Comparison of ENCODE assay signal across 9 cellular contexts in genomic region chr6:6004147-6004995, GRCh38. TPM values are rescaled to one million over a fixed set of nuclear protein-coding genes. Genes with fewer than 3 reads are reported as not detected.
A peak's percentile ranks its signal among the peaks of the same experiment; 100 is the strongest.
DNase-seq lines count a peak whose midpoint lies in the region; ATAC-seq and TF ChIP-seq lines count a peak whose summit lies in the region.
"Had no signal": no experiment of that assay in that cellular context is flagged by ENCODE, and none has a peak within 500 bp of the region (broad histone marks: within the 10 kb centered on the region; RNA-seq: fewer than 3 reads in every experiment).

No MANE protein-coding gene starts in this region.

- H3K27me3 ChIP-seq in CD8-positive, alpha-beta T cell (ENCODE audit: insufficient read depth, low read length): peaks cover 89% of the 10 kb centered on the region
- peaks cover 92% of the 10 kb centered on the region for H3K27me3 ChIP-seq in IMR-90 (ENCODE audit: control insufficient read depth, insufficient read depth, low read length)
- peaks cover 100% of the 10 kb centered on the region for H3K27me3 ChIP-seq in neural progenitor cell

- H3K27me3 Mint-ChIP-seq in CD8-positive, alpha-beta T cell (ENCODE audit: low read depth): peaks cover 80% of the 10 kb centered on the region
- H3K27me3 Mint-ChIP-seq in dendritic cell treated with granulocyte-macrophage colony-stimulating factor and Interleukin-4, amounts not matched to agents 40 ng/mL and 50 ng/mL, for 4 days: peaks cover 98% of the 10 kb centered on the region
- peaks cover 76% of the 10 kb centered on the region for H3K27me3 Mint-ChIP-seq in neural progenitor cell (ENCODE audit: insufficient read depth, low read depth)

- H2AK5ac ChIP-seq in IMR-90 (ENCODE audit: low read depth, low read length): no peak overlapping the region

- peaks cover 58% of the 10 kb centered on the region for H3F3A ChIP-seq in neural progenitor cell (ENCODE audit: low read depth)

- no TSS peak for BruUV-seq in IMR-90 (replicated peaks; lab: Mats Ljungman, UMichigan)

- H3K23ac ChIP-seq in IMR-90 (ENCODE audit: low read depth, low read length): no peak overlapping the region

- POLR2A ChIA-PET in CD8-positive, alpha-beta T cell (lab: Charles Lee): no interaction called here
- POLR2A ChIA-PET in IMR-90 (lab: Charles Lee; ENCODE audit: unreplicated experiment): no interaction called here
- POLR2A ChIA-PET in GM10248 (lab: Yijun Ruan, JAX): no interaction called here

- H2BK120ac ChIP-seq in IMR-90 (ENCODE audit: low read depth, low read length): no peak overlapping the region

- H3K79me2 ChIP-seq in neural progenitor cell (ENCODE audit: low read depth): no peaks in the 10 kb centered on the region

- dilution Hi-C loops in IMR-90 (cut with HindIII; ENCODE audit: low sequenced_read_pairs, unreplicated experiment): no loop called here

- no peaks in the 10 kb centered on the region for H3K9me3 Mint-ChIP-seq in CD8-positive, alpha-beta T cell
- peaks cover 10% of the 10 kb centered on the region for H3K9me3 Mint-ChIP-seq in dendritic cell treated with granulocyte-macrophage colony-stimulating factor and Interleukin-4, amounts not matched to agents 40 ng/mL and 50 ng/mL, for 4 days
- peaks cover 5% of the 10 kb centered on the region for H3K9me3 Mint-ChIP-seq in neural progenitor cell

- H3K9ac ChIP-seq in IMR-90 (ENCODE audit: low read depth, low read length) (no peak overlapping the region), neural progenitor cell (no peak overlapping the region)

- no peak overlapping the region for H4K5ac ChIP-seq in IMR-90 (ENCODE audit: low read depth, low read length)

- no peak overlapping the region for H2BK5ac ChIP-seq in IMR-90 (ENCODE audit: low read depth, low read length, poor library complexity, severe bottlenecking)

- H3K79me1 ChIP-seq in IMR-90 (ENCODE audit: low read depth in 1 of 2, low read length in 2 of 2): no peaks in the 10 kb centered on the region

- H3K27ac ChIP-seq in CD8-positive, alpha-beta T cell (ENCODE audit: low read depth, low read length): no peak overlapping the region
- H3K27ac ChIP-seq in IMR-90 (ENCODE audit: insufficient read depth, low read length) (no peak overlapping the region), neural progenitor cell (no peak overlapping the region)

- H3K27ac Mint-ChIP-seq in CD8-positive, alpha-beta T cell: no peak overlapping the region
- H3K27ac Mint-ChIP-seq in dendritic cell treated with granulocyte-macrophage colony-stimulating factor and Interleukin-4, amounts not matched to agents 40 ng/mL and 50 ng/mL, for 4 days: peak overlapping the region; percentile 11
- H3K27ac Mint-ChIP-seq in neural progenitor cell: no peak overlapping the region

- DNase-seq in CD8-positive, alpha-beta T cell: no peak
- DNase-seq in IMR-90 (no peak), neural progenitor cell (ENCODE audit: low spot score) (peak; percentile 67), GM10248 (ENCODE audit: extremely low spot score) (no peak), T-helper 9 cell (no peak)
- DNase-seq: stimulated activated CD4-positive, alpha-beta T cell treated with anti-CD3 and anti-CD28 coated beads, Interleukin-2, amount 100 ng/mL, for 48 hours had no signal

- H3K4me2 ChIP-seq in IMR-90 (ENCODE audit: low read depth, low read length) (peak overlapping the region; percentile 5; the same call in 1 of the 2 replicates), neural progenitor cell (peak overlapping the region; percentile 95)

- peak overlapping the region; percentile 74 for H3K4me3 Mint-ChIP-seq in CD8-positive, alpha-beta T cell
- H3K4me3 Mint-ChIP-seq in dendritic cell treated with granulocyte-macrophage colony-stimulating factor and Interleukin-4, amounts not matched to agents 40 ng/mL and 50 ng/mL, for 4 days: peak overlapping the region; percentile 80
- peak overlapping the region; percentile 86 for H3K4me3 Mint-ChIP-seq in neural progenitor cell

- no peak overlapping the region for H3K14ac ChIP-seq in IMR-90 (replicated peaks; ENCODE audit: low read depth, low read length)

- H4K8ac ChIP-seq in IMR-90 (ENCODE audit: low read depth in 2 of 2, low read length in 2 of 2): no peak overlapping the region

- TF ChIP-seq POLR2A in IMR-90 (IDR thresholded peaks at IDR 0.05; ENCODE audit: low read depth, low read length): no peak

- WGBS in IMR-90 (ENCODE audit: extremely low coverage in 2 of 2, insufficient read length in 1 of 2), 2 experiments: 3% methylated on average over 11 of the region's 49 CpGs; no CpG with 5 or more reads in 1 of the 2 experiments

- no peak overlapping the region for H3K56ac ChIP-seq in IMR-90 (ENCODE audit: extremely low read depth, insufficient read depth, low read length)

- intact Hi-C loops in CD8-positive, alpha-beta T cell (cut with DNase I, micrococcal nuclease): loop anchor here (10.0 kb wide), 3 partner anchors 340 to 1230 kb away; partner anchors contain the start of gene CDYL (in 1 of the 2)
- intact Hi-C loops in IMR-90 (cut with micrococcal nuclease): no loop called here
- intact Hi-C loops in dendritic cell treated with granulocyte-macrophage colony-stimulating factor and Interleukin-4, amounts not matched to agents 40 ng/mL and 50 ng/mL, for 4 days (cut with micrococcal nuclease): loop anchor here (10.0 kb wide), 1 partner anchor 530 kb away; no protein-coding TSS in a partner anchor

- H3K18ac ChIP-seq in IMR-90 (ENCODE audit: low read depth, low read length): no peak overlapping the region

- ATAC-seq in CD8-positive, alpha-beta T cell: no peak
- no peak for ATAC-seq in IMR-90 (ENCODE audit: low read depth)
- ATAC-seq in HG02642 (IDR thresholded peaks at IDR 0.05; ENCODE audit: poor library complexity, unreplicated experiment): no peak
- ATAC-seq in HG02571 (IDR thresholded peaks at IDR 0.05; ENCODE audit: unreplicated experiment): no peak

- H2AFZ ChIP-seq in IMR-90 (replicated peaks; ENCODE audit: low read length, poor library complexity): peak overlapping the region; percentile 49
- peak overlapping the region; percentile 85 for H2AFZ ChIP-seq in neural progenitor cell (replicated peaks)

- no peaks in the 10 kb centered on the region for H3K9me3 ChIP-seq in CD8-positive, alpha-beta T cell (ENCODE audit: low read length)
- H3K9me3 ChIP-seq in IMR-90 (ENCODE audit: control insufficient read depth, insufficient read depth, low read length) (peaks cover 21% of the 10 kb centered on the region), neural progenitor cell (ENCODE audit: low read depth) (no peaks in the 10 kb centered on the region)

- TF ChIP-seq CTCF in CD8-positive, alpha-beta T cell (IDR thresholded peaks at IDR 0.05): no peak
- TF ChIP-seq CTCF in IMR-90 (conservative IDR thresholded peaks at IDR 0.05; ENCODE audit: low read depth, low read length) (no peak), neural progenitor cell (IDR thresholded peaks at IDR 0.05) (no peak), GM10248 (IDR thresholded peaks at IDR 0.05; ENCODE audit: control extremely low read depth, extremely low read depth, low read depth, missing control alignments) (no peak)

- H3K36me3 Mint-ChIP-seq in CD8-positive, alpha-beta T cell: no peaks in the 10 kb centered on the region
- peaks cover 7% of the 10 kb centered on the region for H3K36me3 Mint-ChIP-seq in dendritic cell treated with granulocyte-macrophage colony-stimulating factor and Interleukin-4, amounts not matched to agents 40 ng/mL and 50 ng/mL, for 4 days (ENCODE audit: low read depth)
- H3K36me3 Mint-ChIP-seq in neural progenitor cell: no peaks in the 10 kb centered on the region

- H3K4me1 Mint-ChIP-seq in CD8-positive, alpha-beta T cell (ENCODE audit: low read depth): peaks cover 66% of the 10 kb centered on the region
- peaks cover 81% of the 10 kb centered on the region for H3K4me1 Mint-ChIP-seq in dendritic cell treated with granulocyte-macrophage colony-stimulating factor and Interleukin-4, amounts not matched to agents 40 ng/mL and 50 ng/mL, for 4 days (ENCODE audit: low read depth)
- H3K4me1 Mint-ChIP-seq in neural progenitor cell: peaks cover 48% of the 10 kb centered on the region

- CTCF ChIA-PET in CD8-positive, alpha-beta T cell (lab: Charles Lee): interaction anchor here (1.5 kb wide), 1 partner anchor 10 kb away, joined by 3 read pairs; no protein-coding TSS in a partner anchor
- CTCF ChIA-PET in IMR-90 (lab: Yijun Ruan, JAX) (no interaction called here), GM10248 (lab: Yijun Ruan, JAX) (no interaction called here)

- no peaks in the 10 kb centered on the region for H3K36me3 ChIP-seq in CD8-positive, alpha-beta T cell (ENCODE audit: insufficient read depth, low read length)
- H3K36me3 ChIP-seq in IMR-90 (ENCODE audit: control insufficient read depth, insufficient read depth, low read length) (no peaks in the 10 kb centered on the region), neural progenitor cell (no peaks in the 10 kb centered on the region)

- no peak overlapping the region for H4K91ac ChIP-seq in IMR-90 (ENCODE audit: insufficient read depth, low read depth, low read length)

- no peaks in the 10 kb centered on the region for H3K9me1 ChIP-seq in IMR-90 (ENCODE audit: insufficient read depth, low read length)

- peak overlapping the region; percentile 9 for H3K4me3 ChIP-seq in CD8-positive, alpha-beta T cell (ENCODE audit: low read depth, low read length)
- H3K4me3 ChIP-seq in IMR-90 (ENCODE audit: insufficient read depth, low read depth, low read length): no peak overlapping the region
- peak overlapping the region; percentile 55 for H3K4me3 ChIP-seq in neural progenitor cell

- no peak overlapping the region for H2BK20ac ChIP-seq in IMR-90 (ENCODE audit: low read depth, low read length)

- in situ Hi-C loops in IMR-90 (cut with MboI; ENCODE audit: low sequenced_read_pairs): no loop called here

- TF ChIP-seq RAD21 in IMR-90 (IDR thresholded peaks at IDR 0.05; ENCODE audit: low read length): no peak

- H4K20me1 ChIP-seq in IMR-90 (ENCODE audit: insufficient read depth, low read length) (no peaks in the 10 kb centered on the region), neural progenitor cell (ENCODE audit: low read depth) (peaks cover 58% of the 10 kb centered on the region)

- peak overlapping the region; percentile 50 for H2AK9ac ChIP-seq in IMR-90 (replicated peaks; ENCODE audit: low read depth, low read length, poor library complexity)

- no peak overlapping the region for H2BK15ac ChIP-seq in IMR-90 (ENCODE audit: low read depth, low read length)

- H3K4ac ChIP-seq in IMR-90 (ENCODE audit: low read depth, low read length): no peak overlapping the region

- H3K4me1 ChIP-seq in CD8-positive, alpha-beta T cell (ENCODE audit: insufficient read depth, low read length): peaks cover 67% of the 10 kb centered on the region
- H3K4me1 ChIP-seq in IMR-90 (ENCODE audit: control insufficient read depth, insufficient read depth, low read length) (no peaks in the 10 kb centered on the region; the same call in 1 of the 2 replicates), neural progenitor cell (peaks cover 42% of the 10 kb centered on the region)

TF ChIP-seq in IMR-90, 13 proteins besides CTCF, POLR2A, EP300 and RAD21 (continues in another document):
- no peak for TF ChIP-seq CEBPB (IDR thresholded peaks at IDR 0.05; ENCODE audit: low read depth, low read length)

RNA-seq across cellular contexts. Expression of gene NRN1, which starts 2.4 kb away (rescaled TPM):
- total RNA-seq in CD8-positive, alpha-beta T cell: under 1 TPM in 1 of 2 experiments, not detected in 1; 0.57 TPM
- total RNA-seq in IMR-90 (2012; rRNA removed) (0.28 TPM in 1 of 2 replicates, not detected in the other), neural progenitor cell (ENCODE audit: low replicate concordance) (0.74 and 1.3 TPM in 2 replicates)
- polyA plus RNA-seq in IMR-90 (2012; rRNA removed): not detected in 2 replicates
- not detected in 2 replicates for polyA plus RNA-seq in IMR-90 (2012; cell fraction: cytosol; rRNA removed)
- polyA plus RNA-seq in IMR-90 (2012; cell fraction: nucleus; rRNA removed; ENCODE audit: low replicate concordance): not detected in 2 replicates
